Comparison of ENCODE assay signal across 21 cellular contexts in the genomic region with DNA sequence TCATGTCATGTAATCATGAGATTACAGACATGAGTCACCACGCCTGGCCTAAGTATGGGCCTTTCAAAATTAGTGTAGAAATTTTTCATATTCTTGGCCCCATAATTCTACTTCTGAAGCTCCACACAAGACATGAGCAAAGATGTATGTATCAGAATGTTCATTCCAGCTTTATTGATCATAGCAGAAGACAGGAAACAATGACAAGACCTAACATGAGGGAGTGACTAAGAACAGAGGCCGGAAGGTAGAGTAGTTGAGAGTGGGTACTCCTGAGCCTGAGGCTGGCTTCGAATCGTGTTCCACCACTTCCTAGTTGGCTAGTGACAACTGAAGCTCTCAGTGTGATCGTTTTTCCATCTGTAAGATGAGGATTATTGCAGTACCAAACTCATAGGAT.
"Had no signal": no experiment of that assay in that cellular context is flagged by ENCODE, and none has a peak within 500 bp of the region (broad histone marks: within the 10 kb centered on the region; RNA-seq: fewer than 3 reads in every experiment).

No MANE protein-coding gene starts in this region.

- FAIRE-seq: kidney, TTC549 had no signal

- DNase-seq: activated CD4-positive, alpha-beta T cell treated with anti-CD3 and anti-CD28 coated beads, Interleukin-2, amount 50 U/mL, for 48 hours; activated CD8-positive, alpha-beta memory T cell treated with anti-CD3 and anti-CD28 coated beads, Interleukin-2, amount 50 U/mL, for 48 hours; activated naive CD4-positive, alpha-beta T cell treated with anti-CD3 and anti-CD28 coated beads for 36 hours; activated T-cell treated with anti-CD3 and anti-CD28 coated beads, Interleukin-2, amount 50 U/mL, for 4 hours; effector CD8-positive, alpha-beta T cell; esophagus squamous epithelium; heart right ventricle; kidney; left lung; retina; stimulated activated CD4-positive, alpha-beta T cell treated with anti-CD3 and anti-CD28 coated beads, Interleukin-2, amount 100 ng/mL, for 48 hours; stimulated activated CD8-positive, alpha-beta memory T cell treated with anti-CD3 and anti-CD28 coated beads, Interleukin-4, amount 100 ng/mL, for 48 hours; stimulated activated naive B cell treated with anti-CD40 and anti-IgM and Interleukin-4, amounts not matched to agents 10 μg/mL and 1 μg/mL and 100 μg/mL, for 72 hours; T-helper 1 cell; trophoblast cell; uterus had no signal

- H3K4me3 ChIP-seq: esophagus squamous epithelium, gastroesophageal sphincter, heart right ventricle, left lung, lung, uterus had no signal

- ATAC-seq: activated T-cell treated with anti-CD3 and anti-CD28 coated beads, Interleukin-2, amount 50 U/mL, for 4 hours; gastroesophageal sphincter; heart right ventricle; left lung; natural killer cell treated with Interleukin-12 subunit alpha and Interleukin-12 subunit beta and Interleukin-15 and Interleukin-18, amount 100 ng/mL, for 72 hours; stimulated activated naive B cell treated with anti-CD40 and anti-IgM and Interleukin-4, amounts not matched to agents 10 μg/mL and 1 μg/mL and 100 μg/mL, for 72 hours; WTC11 had no signal

- H3K36me3 ChIP-seq: uterus had no signal

- H3K27ac ChIP-seq: esophagus squamous epithelium, gastroesophageal sphincter, heart right ventricle, left lung, uterus had no signal

- H3K9me3 ChIP-seq: esophagus squamous epithelium, gastroesophageal sphincter, heart right ventricle, left lung, uterus had no signal

- H3K4me1 ChIP-seq: esophagus squamous epithelium, uterus had no signal

- H3K27me3 ChIP-seq: esophagus squamous epithelium, gastroesophageal sphincter, heart right ventricle, left lung, uterus had no signal
